ENCODE assay signal across 12 cellular contexts in genomic region chr17:51224615-51225262, GRCh38. TPM values are rescaled to one million over a fixed set of nuclear protein-coding genes. Genes with fewer than 3 reads are reported as not detected.
DNase-seq lines count a peak whose midpoint lies in the region; ATAC-seq and TF ChIP-seq lines count a peak whose summit lies in the region.
"Had no signal": no experiment of that assay in that cellular context is flagged by ENCODE, and none has a peak within 500 bp of the region (broad histone marks: within the 10 kb centered on the region; RNA-seq: fewer than 3 reads in every experiment).

No MANE protein-coding gene starts in this region.

- CTCF ChIA-PET in GM10248 (lab: Yijun Ruan, JAX), result interaction anchor here (0.8 to 1.2 kb wide), 2 partner anchors 11 to 44 kb away, joined by 3 to 5 read pairs; no protein-coding TSS in a partner anchor

- intact Hi-C loops in dendritic cell treated with granulocyte-macrophage colony-stimulating factor and Interleukin-4, amounts not matched to agents 40 ng/mL and 50 ng/mL, for 4 days (cut with micrococcal nuclease), result loop anchor here (2.0 kb wide), 1 partner anchor 32 kb away; no protein-coding TSS in a partner anchor

- DNase-seq in activated T-cell treated with anti-CD3 and anti-CD28 coated beads, Interleukin-2, amount 50 U/mL, for 24 hours, result no peak
- DNase-seq in activated T-cell treated with anti-CD3 and anti-CD28 coated beads, Interleukin-2, amount 50 U/mL, for 1 hour, result no peak
- DNase-seq in OCI-M1 (lab: John Stamatoyannopoulos, UW) (peak; percentile 19), osteocyte (ENCODE audit: extremely low spot score, unreplicated experiment) (no peak), GM10248 (ENCODE audit: extremely low spot score) (no peak)
- DNase-seq in activated CD4-positive, CD25-positive, alpha-beta regulatory T cell (lab: John Stamatoyannopoulos, UW), result no peak
- DNase-seq: activated naive CD4-positive, alpha-beta T cell treated with Interleukin-2 at 50 U/mL for 16 hours; NCI-H1105; SHP77 treated with DMSO at 0.1 percent for 48 hours; stimulated activated CD4-positive, alpha-beta T cell treated with anti-CD3 and anti-CD28 coated beads, Interleukin-12 subunit alpha, Interleukin-12 subunit beta, amount 100 ng/mL, for 4 hours had no signal

- no peak overlapping the region for H3K4me3 Mint-ChIP-seq in activated T-cell treated with anti-CD3 and anti-CD28 coated beads, Interleukin-2, amount 50 U/mL, for 24 hours
- H3K4me3 Mint-ChIP-seq in dendritic cell treated with granulocyte-macrophage colony-stimulating factor and Interleukin-4, amounts not matched to agents 40 ng/mL and 50 ng/mL, for 4 days, result no peak overlapping the region
- H3K4me3 Mint-ChIP-seq in osteocyte (ENCODE audit: unreplicated experiment), result no peak overlapping the region

- no peaks in the 10 kb centered on the region for H3K9me3 Mint-ChIP-seq in activated T-cell treated with anti-CD3 and anti-CD28 coated beads, Interleukin-2, amount 50 U/mL, for 24 hours
- H3K9me3 Mint-ChIP-seq in dendritic cell treated with granulocyte-macrophage colony-stimulating factor and Interleukin-4, amounts not matched to agents 40 ng/mL and 50 ng/mL, for 4 days, result no peaks in the 10 kb centered on the region
- no peaks in the 10 kb centered on the region for H3K9me3 Mint-ChIP-seq in osteocyte (ENCODE audit: unreplicated experiment)

- H3K4me1 Mint-ChIP-seq in activated T-cell treated with anti-CD3 and anti-CD28 coated beads, Interleukin-2, amount 50 U/mL, for 24 hours (ENCODE audit: low read depth), result peaks cover 20% of the 10 kb centered on the region
- peaks cover 37% of the 10 kb centered on the region for H3K4me1 Mint-ChIP-seq in dendritic cell treated with granulocyte-macrophage colony-stimulating factor and Interleukin-4, amounts not matched to agents 40 ng/mL and 50 ng/mL, for 4 days (ENCODE audit: low read depth)
- H3K4me1 Mint-ChIP-seq in osteocyte (ENCODE audit: unreplicated experiment), result peaks cover 24% of the 10 kb centered on the region

- peak overlapping the region; percentile 45 for H3K27ac Mint-ChIP-seq in activated T-cell treated with anti-CD3 and anti-CD28 coated beads, Interleukin-2, amount 50 U/mL, for 24 hours
- peak overlapping the region; percentile 65 for H3K27ac Mint-ChIP-seq in dendritic cell treated with granulocyte-macrophage colony-stimulating factor and Interleukin-4, amounts not matched to agents 40 ng/mL and 50 ng/mL, for 4 days
- H3K27ac Mint-ChIP-seq in osteocyte (ENCODE audit: unreplicated experiment), result peak overlapping the region; percentile 36

- TF ChIP-seq CTCF in osteocyte (IDR thresholded peaks at IDR 0.05) (no peak), GM10248 (IDR thresholded peaks at IDR 0.05; ENCODE audit: control extremely low read depth, extremely low read depth, low read depth, missing control alignments) (no peak)

- no peaks in the 10 kb centered on the region for H3K27me3 Mint-ChIP-seq in activated T-cell treated with anti-CD3 and anti-CD28 coated beads, Interleukin-2, amount 50 U/mL, for 24 hours
- no peaks in the 10 kb centered on the region for H3K27me3 Mint-ChIP-seq in dendritic cell treated with granulocyte-macrophage colony-stimulating factor and Interleukin-4, amounts not matched to agents 40 ng/mL and 50 ng/mL, for 4 days
- no peaks in the 10 kb centered on the region for H3K27me3 Mint-ChIP-seq in osteocyte (ENCODE audit: unreplicated experiment)

- ATAC-seq in HG03565 (IDR thresholded peaks at IDR 0.05; ENCODE audit: unreplicated experiment), result no peak

- POLR2A ChIA-PET in GM10248 (lab: Yijun Ruan, JAX), result no interaction called here

- H3K36me3 Mint-ChIP-seq in activated T-cell treated with anti-CD3 and anti-CD28 coated beads, Interleukin-2, amount 50 U/mL, for 24 hours (ENCODE audit: low read depth), result peaks cover 58% of the 10 kb centered on the region
- peaks cover 48% of the 10 kb centered on the region for H3K36me3 Mint-ChIP-seq in dendritic cell treated with granulocyte-macrophage colony-stimulating factor and Interleukin-4, amounts not matched to agents 40 ng/mL and 50 ng/mL, for 4 days (ENCODE audit: low read depth)
- H3K36me3 Mint-ChIP-seq in osteocyte (ENCODE audit: unreplicated experiment), result peaks cover 29% of the 10 kb centered on the region

RNA-seq across cellular contexts. Expression of gene MBTD1, which starts 35.1 kb away (rescaled TPM):
- 17.9 and 19.6 TPM in 2 replicates for total RNA-seq in osteocyte

RNA-seq across cellular contexts. Expression of gene UTP18, which starts 35.6 kb away (rescaled TPM):
- 25.3 and 28.0 TPM in 2 replicates for total RNA-seq in osteocyte

RNA-seq across cellular contexts. Expression of gene NME2, which starts 58.5 kb away (rescaled TPM):
- total RNA-seq in osteocyte, result 651 and 667 TPM in 2 replicates
